ENCODE assay signal across 1 cellular context in the genomic region with DNA sequence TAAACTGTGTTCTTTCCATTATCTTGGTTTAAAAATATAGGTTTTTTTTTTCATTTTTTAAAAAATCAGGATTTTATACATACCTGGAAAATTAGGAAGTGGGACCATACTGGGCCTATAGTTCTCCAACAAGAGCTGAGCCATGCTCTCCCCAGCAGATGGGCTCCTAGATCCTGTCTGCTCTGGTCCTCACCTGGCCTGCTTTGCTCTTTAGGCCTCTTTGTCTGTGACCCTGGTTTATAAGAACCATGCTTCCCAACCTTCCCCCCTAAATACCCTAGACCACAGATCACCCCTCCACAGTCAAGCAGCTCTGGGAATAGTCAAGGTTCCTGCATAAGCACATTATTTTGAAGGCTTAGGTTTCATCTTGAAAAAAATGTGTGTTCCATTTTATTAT.
TF ChIP-seq lines count a peak whose summit lies in the region.

No MANE protein-coding gene starts in this region.

TF ChIP-seq in GM23338, 12 proteins besides CTCF, POLR2A, EP300 and RAD21 (continued from another document):
- no peak for TF ChIP-seq ZNF462 (CRISPR knock-in tag; IDR thresholded peaks at IDR 0.05)
- no peak for TF ChIP-seq EZH2 (IDR thresholded peaks at IDR 0.05; ENCODE audit: low read depth, unreplicated experiment)
- TF ChIP-seq, protein P1, sequence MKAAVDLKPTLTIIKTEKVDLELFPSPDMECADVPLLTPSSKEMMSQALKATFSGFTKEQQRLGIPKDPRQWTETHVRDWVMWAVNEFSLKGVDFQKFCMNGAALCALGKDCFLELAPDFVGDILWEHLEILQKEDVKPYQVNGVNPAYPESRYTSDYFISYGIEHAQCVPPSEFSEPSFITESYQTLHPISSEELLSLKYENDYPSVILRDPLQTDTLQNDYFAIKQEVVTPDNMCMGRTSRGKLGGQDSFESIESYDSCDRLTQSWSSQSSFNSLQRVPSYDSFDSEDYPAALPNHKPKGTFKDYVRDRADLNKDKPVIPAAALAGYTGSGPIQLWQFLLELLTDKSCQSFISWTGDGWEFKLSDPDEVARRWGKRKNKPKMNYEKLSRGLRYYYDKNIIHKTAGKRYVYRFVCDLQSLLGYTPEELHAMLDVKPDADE (IDR thresholded peaks at IDR 0.05) = no peak
